Comparison of ENCODE assay signal across 8 cellular contexts in the genomic region with DNA sequence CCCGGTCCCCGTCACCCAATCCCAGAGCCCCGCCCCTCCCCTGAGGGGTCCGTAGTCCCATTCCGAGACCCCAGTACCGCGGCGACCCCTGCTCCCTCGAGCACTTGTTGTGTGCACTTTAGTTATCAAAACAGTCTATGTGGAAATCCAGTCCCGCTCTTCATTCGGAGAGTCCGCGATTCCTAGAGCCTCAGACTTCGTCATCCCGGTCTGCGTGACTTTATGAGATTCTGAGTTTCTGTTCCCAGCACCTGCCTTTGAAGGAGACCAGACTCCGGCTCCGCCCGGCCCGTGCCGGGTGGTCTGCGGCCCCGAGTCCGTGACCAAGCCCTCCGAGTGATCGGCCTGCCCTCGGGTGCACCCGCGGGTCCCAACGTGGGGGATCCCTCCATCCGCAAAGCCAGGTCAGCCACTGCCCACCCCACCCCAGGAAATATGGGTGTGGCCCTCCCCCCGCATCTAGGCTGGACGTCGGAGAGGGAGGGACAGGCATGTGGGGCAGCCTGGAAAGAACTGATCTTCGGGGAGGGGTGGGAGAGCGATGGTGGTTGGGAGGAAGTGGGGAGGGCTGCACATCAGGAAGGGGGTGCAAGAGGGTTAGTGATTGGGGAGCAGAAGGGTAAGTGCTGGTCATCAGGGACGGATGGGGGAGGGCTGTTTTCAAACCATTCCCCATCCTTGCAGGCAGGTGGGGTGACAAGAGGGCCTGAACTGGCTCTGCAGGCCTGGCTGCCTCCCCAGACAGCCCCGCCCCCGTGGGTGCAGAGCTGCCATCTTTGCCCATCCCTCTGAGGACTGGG. TPM values are rescaled to one million over a fixed set of nuclear protein-coding genes. Genes with fewer than 3 reads are reported as not detected.
DNase-seq lines count a peak whose midpoint lies in the region; ATAC-seq and TF ChIP-seq lines count a peak whose summit lies in the region.

No MANE protein-coding gene starts in this region.

- H3K36me3 ChIP-seq in H7 (replicated peaks; ENCODE audit: control insufficient read depth, insufficient read depth, low read length): peaks cover 35% of the 10 kb centered on the region
- peaks cover 18% of the 10 kb centered on the region for H3K36me3 ChIP-seq in MM.1S (replicated peaks; ENCODE audit: insufficient read depth, low read length)
- H3K36me3 ChIP-seq in kidney epithelial cell (ENCODE audit: control insufficient read depth, insufficient read depth, low read length): peaks cover 5% of the 10 kb centered on the region

- TF ChIP-seq CTCF in MM.1S (IDR thresholded peaks at IDR 0.05; ENCODE audit: low read length): 0 out of 2 replicates have a peak, but pooled peaks have one; percentile 6
- no peak for TF ChIP-seq CTCF in WI38 (IDR thresholded peaks at IDR 0.05; ENCODE audit: low read depth, low read length)
- no peak for TF ChIP-seq CTCF in kidney epithelial cell (IDR thresholded peaks at IDR 0.05; ENCODE audit: insufficient read depth, low read length, poor library complexity, severe bottlenecking)

- H3K9ac ChIP-seq in MM.1S (ENCODE audit: low read length): peak overlapping the region; percentile 94

- no peaks in the 10 kb centered on the region for H3K9me2 ChIP-seq in MM.1S (replicated peaks; ENCODE audit: insufficient read depth, low read length)

- H3K4me3 ChIP-seq in H7 (ENCODE audit: insufficient read depth, low read depth, low read length) (peak overlapping the region; percentile 99), MM.1S (ENCODE audit: low read length) (peak overlapping the region; percentile 88), WI38 (ENCODE audit: low read depth, low read length) (peak overlapping the region; percentile 90), kidney epithelial cell (ENCODE audit: low read depth, low read length) (peak overlapping the region; percentile 95)

- no peak for ATAC-seq in GM19328 (IDR thresholded peaks at IDR 0.05; ENCODE audit: unreplicated experiment)

- no peaks in the 10 kb centered on the region for H3K9me3 ChIP-seq in MM.1S (replicated peaks; ENCODE audit: insufficient read depth, low read length)

- H3K27me3 ChIP-seq in H7 (ENCODE audit: control insufficient read depth, insufficient read depth, low read length): no peaks in the 10 kb centered on the region
- no peaks in the 10 kb centered on the region for H3K27me3 ChIP-seq in MM.1S (replicated peaks; ENCODE audit: insufficient read depth, low read length)
- H3K27me3 ChIP-seq in kidney epithelial cell (ENCODE audit: control insufficient read depth, insufficient read depth, low read length): no peaks in the 10 kb centered on the region

- H3F3A ChIP-seq in MM.1S (ENCODE audit: insufficient read depth, low read length): peaks cover 42% of the 10 kb centered on the region

- peaks cover 47% of the 10 kb centered on the region for H3K79me2 ChIP-seq in MM.1S (ENCODE audit: low read length)

- H4K20me1 ChIP-seq in MM.1S (ENCODE audit: insufficient read depth, low read length): peaks cover 33% of the 10 kb centered on the region

- H3K4me1 ChIP-seq in MM.1S (ENCODE audit: low read length): peaks cover 12% of the 10 kb centered on the region

- H2AFZ ChIP-seq in MM.1S (ENCODE audit: low read length): peak overlapping the region; percentile 99

- peak; percentile 66 for DNase-seq in EH (ENCODE audit: low read depth)
- peak; percentile 87 for DNase-seq in H7
- peak; percentile 40 for DNase-seq in MM.1S
- DNase-seq in cerebellum (ENCODE audit: low spot score): peak; percentile 70
- DNase-seq in kidney epithelial cell (ENCODE audit: low read depth): no peak
- DNase-seq in stimulated activated CD4-positive, alpha-beta T cell treated with anti-CD3 and anti-CD28 coated beads, Interleukin-12 subunit alpha, Interleukin-12 subunit beta, amount 100 ng/mL, for 4 hours: peak; percentile 39

- peak overlapping the region; percentile 83; the same call in 1 of the 2 replicates for H3K27ac ChIP-seq in MM.1S (ENCODE audit: low read length)

- peak overlapping the region; percentile 90 for H3K4me2 ChIP-seq in MM.1S (ENCODE audit: low read depth, low read length)

RNA-seq across cellular contexts. Expression of gene LRSAM1, which starts 0.6 kb away (rescaled TPM):
- total RNA-seq in H7 (2014; rRNA removed; shearing (Covaris generic)): 15.8 and 18.5 TPM in 2 replicates
- 22.0 TPM for total RNA-seq in cerebellum
- total RNA-seq in kidney epithelial cell: 26.6 and 30.1 TPM in 2 replicates

RNA-seq across cellular contexts. Expression of gene RPL12, which starts 0.7 kb away (rescaled TPM):
- total RNA-seq in H7 (2014; rRNA removed; shearing (Covaris generic)): 2,182 and 2,219 TPM in 2 replicates
- total RNA-seq in cerebellum: 349 TPM
- total RNA-seq in kidney epithelial cell: 4,686 and 4,885 TPM in 2 replicates

RNA-seq across cellular contexts. Expression of gene ZNF79, which starts 27.7 kb away (rescaled TPM):
- total RNA-seq in H7 (2014; rRNA removed; shearing (Covaris generic)): 5.3 and 6.5 TPM in 2 replicates
- total RNA-seq in cerebellum (11.9 TPM), kidney epithelial cell (5.1 and 5.7 TPM in 2 replicates)

RNA-seq across cellular contexts. Expression of gene SLC2A8, which starts 54.9 kb away (rescaled TPM):
- total RNA-seq in H7 (2014; rRNA removed; shearing (Covaris generic)): 18.8 and 23.3 TPM in 2 replicates
- total RNA-seq in cerebellum (21.3 TPM), kidney epithelial cell (27.5 and 28.8 TPM in 2 replicates)
